Comparison of ENCODE assay signal across 9 cellular contexts in genomic region chr12:88946377-88946997, GRCh38.
DNase-seq lines count a peak whose midpoint lies in the region; ATAC-seq and TF ChIP-seq lines count a peak whose summit lies in the region.
"Had no signal": no experiment of that assay in that cellular context is flagged by ENCODE, and none has a peak within 500 bp of the region (broad histone marks: within the 10 kb centered on the region; RNA-seq: fewer than 3 reads in every experiment).

No MANE protein-coding gene starts in this region.

- H3K36me3 Mint-ChIP-seq in activated CD4-positive, alpha-beta T cell treated with anti-CD3 and anti-CD28 coated beads, Interleukin-2, amount 10 ng/mL, durations not matched to agents 24 days and 14 days (ENCODE audit: low read depth), result no peaks in the 10 kb centered on the region
- H3K36me3 Mint-ChIP-seq: activated naive CD4-positive, alpha-beta T cell treated with anti-CD3 and anti-CD28 coated beads, Interleukin-2, amount 50 U/mL, for 24 hours had no signal

- no peaks in the 10 kb centered on the region for H3K9me3 Mint-ChIP-seq in activated CD4-positive, alpha-beta T cell treated with anti-CD3 and anti-CD28 coated beads, Interleukin-2, amount 10 ng/mL, durations not matched to agents 24 days and 14 days

- H3K9me3 ChIP-seq in mesodermal cell (ENCODE audit: control insufficient read depth, low read length), result no peaks in the 10 kb centered on the region

- TF ChIP-seq CTCF in GM12865 (IDR thresholded peaks at IDR 0.05; ENCODE audit: insufficient read depth, low read depth, low read length, missing control alignments) (peak; percentile 3), dorsolateral prefrontal cortex (IDR thresholded peaks at IDR 0.05 in 54 of 56, conservative IDR thresholded peaks at IDR 0.05 in 2 of 56; ENCODE audit: low read depth in 1 of 56, partially characterized antibody in 56 of 56) (peak in 1 of 56 donors; percentile 6)

- peaks cover 17% of the 10 kb centered on the region for H3K4me1 ChIP-seq in mesodermal cell (ENCODE audit: control insufficient read depth, insufficient read depth, low read length, poor library complexity, severe bottlenecking)

- DNase-seq in GM12865 (ENCODE audit: low read depth) (peak; percentile 48), amniotic epithelial cell (ENCODE audit: low read depth) (peak; percentile 91), cerebellar cortex (ENCODE audit: low spot score) (no peak), dorsolateral prefrontal cortex (no peak)
- no peak for DNase-seq in activated CD4-positive, alpha-beta T cell treated with anti-CD3 and anti-CD28 coated beads, Interleukin-2, amount 10 ng/mL, durations not matched to agents 24 days and 14 days

- no peak overlapping the region for H3K27ac Mint-ChIP-seq in activated CD4-positive, alpha-beta T cell treated with anti-CD3 and anti-CD28 coated beads, Interleukin-2, amount 10 ng/mL, durations not matched to agents 24 days and 14 days
- H3K27ac Mint-ChIP-seq: activated naive CD4-positive, alpha-beta T cell treated with anti-CD3 and anti-CD28 coated beads, Interleukin-2, amount 50 U/mL, for 24 hours had no signal

- H3K4me1 Mint-ChIP-seq in activated CD4-positive, alpha-beta T cell treated with anti-CD3 and anti-CD28 coated beads, Interleukin-2, amount 10 ng/mL, durations not matched to agents 24 days and 14 days, result no peaks in the 10 kb centered on the region
- H3K4me1 Mint-ChIP-seq: activated naive CD4-positive, alpha-beta T cell treated with anti-CD3 and anti-CD28 coated beads, Interleukin-2, amount 50 U/mL, for 24 hours had no signal

- H3K27ac ChIP-seq in mesodermal cell (ENCODE audit: low read depth, low read length, severe bottlenecking), result peak overlapping the region; percentile 60
- no peak overlapping the region for H3K27ac ChIP-seq in dorsolateral prefrontal cortex

- no peak overlapping the region for H3K4me3 ChIP-seq in GM12865 (ENCODE audit: low read depth, low read length)
- no peak overlapping the region for H3K4me3 ChIP-seq in mesodermal cell (ENCODE audit: extremely low read depth, insufficient read depth, low read length, poor library complexity, severe bottlenecking)
- H3K4me3 ChIP-seq in dorsolateral prefrontal cortex, result no peak overlapping the region

- H3K36me3 ChIP-seq in mesodermal cell (ENCODE audit: control insufficient read depth, insufficient read depth, low read length), result no peaks in the 10 kb centered on the region

- H3K4me3 Mint-ChIP-seq in activated CD4-positive, alpha-beta T cell treated with anti-CD3 and anti-CD28 coated beads, Interleukin-2, amount 10 ng/mL, durations not matched to agents 24 days and 14 days, result no peak overlapping the region
- H3K4me3 Mint-ChIP-seq: activated naive CD4-positive, alpha-beta T cell treated with anti-CD3 and anti-CD28 coated beads, Interleukin-2, amount 50 U/mL, for 24 hours had no signal

- H3K27me3 ChIP-seq in dorsolateral prefrontal cortex, result no peaks in the 10 kb centered on the region

- peak; percentile 79 for ATAC-seq in HG03159 (IDR thresholded peaks at IDR 0.05; ENCODE audit: unreplicated experiment)
- no peak for ATAC-seq in HG02678 (IDR thresholded peaks at IDR 0.05; ENCODE audit: unreplicated experiment)

- H3K27me3 Mint-ChIP-seq in activated CD4-positive, alpha-beta T cell treated with anti-CD3 and anti-CD28 coated beads, Interleukin-2, amount 10 ng/mL, durations not matched to agents 24 days and 14 days, result peaks cover 3% of the 10 kb centered on the region

- intact Hi-C loops in dorsolateral prefrontal cortex (cut with DNase I), result no loop called here
- intact Hi-C loops in activated CD4-positive, alpha-beta T cell treated with anti-CD3 and anti-CD28 coated beads, Interleukin-2, amount 10 ng/mL, durations not matched to agents 24 days and 14 days (cut with micrococcal nuclease), result no loop called here

- 79 to 95% methylated on average over 2 to 4 of the region's 5 CpGs for WGBS in mesodermal cell (ENCODE audit: insufficient coverage in 2 of 2), 2 experiments

Comparison
In these comparisons a context has a peak if more than half of its experiments do, and no peak if none do; other contexts are left out.
1. DNase-seq: peak in GM12865 (single experiment) and amniotic epithelial cell (single experiment); none in cerebellar cortex (single experiment), dorsolateral prefrontal cortex (0 of 10) and activated CD4-positive, alpha-beta T cell treated with anti-CD3 and anti-CD28 coated beads, Interleukin-2, amount 10 ng/mL, durations not matched to agents 24 days and 14 days (single experiment).